Comparison of ENCODE assay signal across 16 cellular contexts in the genomic region with DNA sequence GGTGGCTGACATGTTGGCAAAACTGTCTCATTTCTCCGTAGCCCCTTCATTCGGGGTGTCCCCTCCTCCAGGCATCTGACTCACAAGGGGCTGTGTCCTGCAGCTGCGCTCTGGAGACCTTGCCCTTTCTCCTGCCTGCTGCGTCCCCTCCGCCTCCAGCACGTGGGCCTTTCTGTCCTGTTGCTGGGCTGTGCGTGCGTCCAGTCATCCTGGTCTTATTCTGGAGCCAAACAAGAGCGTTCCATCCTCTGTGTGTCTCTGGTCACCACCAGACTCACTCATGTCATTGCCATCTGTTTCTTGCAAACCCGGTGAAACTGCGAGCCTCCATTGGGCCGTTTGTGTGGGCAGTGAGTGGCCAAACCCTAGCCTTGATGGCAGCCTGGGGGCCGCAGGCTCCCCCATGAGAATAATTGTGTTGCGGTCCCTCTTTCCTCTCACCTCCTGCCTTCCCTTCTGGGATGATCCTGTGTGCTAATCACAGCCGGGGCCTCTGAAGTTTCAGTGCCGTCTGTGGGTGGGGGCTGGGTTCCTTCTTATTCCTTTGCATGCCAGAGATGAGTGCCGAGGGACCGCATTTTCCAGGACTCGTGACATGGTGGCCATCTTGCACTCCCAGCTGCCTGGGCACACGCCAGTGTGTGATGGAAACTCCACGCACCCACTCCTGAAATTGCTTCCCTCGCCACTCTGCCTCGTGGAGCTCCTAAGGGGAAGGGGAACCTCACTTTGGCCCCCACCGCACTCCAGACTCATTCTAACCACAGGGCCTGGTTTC.
A peak's percentile ranks its signal among the peaks of the same experiment; 100 is the strongest.
DNase-seq lines count a peak whose midpoint lies in the region; ATAC-seq, FAIRE-seq and TF ChIP-seq lines count a peak whose summit lies in the region.
"Had no signal": no experiment of that assay in that cellular context is flagged by ENCODE, and none has a peak within 500 bp of the region (broad histone marks: within the 10 kb centered on the region; RNA-seq: fewer than 3 reads in every experiment).

No MANE protein-coding gene starts in this region.

- no peak for TF ChIP-seq EP300 in H1 (IDR thresholded peaks at IDR 0.05; ENCODE audit: borderline replicate concordance in 1 of 2, low read depth in 2 of 2, low read length in 2 of 2)

- H4K20me1 ChIP-seq in BLaER1 = no peaks in the 10 kb centered on the region; the same call in 1 of the 2 replicates
- no peaks in the 10 kb centered on the region for H4K20me1 ChIP-seq in IMR-90 (ENCODE audit: insufficient read depth, low read length)
- H4K20me1 ChIP-seq in H1 (replicated peaks in 1 of 2; ENCODE audit: control insufficient read depth in 1 of 2, insufficient read depth in 2 of 2, low read length in 2 of 2) = no peaks in the 10 kb centered on the region
- H4K20me1 ChIP-seq in Karpas-422 (ENCODE audit: insufficient read depth, low read depth, low read length) = no peaks in the 10 kb centered on the region
- no peaks in the 10 kb centered on the region for H4K20me1 ChIP-seq in GM23338 (replicated peaks; ENCODE audit: insufficient read depth)

- no peak overlapping the region for H3K27ac ChIP-seq in BLaER1
- H3K27ac ChIP-seq in IMR-90 (ENCODE audit: insufficient read depth, low read length) = no peak overlapping the region
- H3K27ac ChIP-seq in H1 (ENCODE audit: low read depth, low read length) = no peak overlapping the region
- H3K27ac ChIP-seq in Karpas-422 (ENCODE audit: low read length) = no peak overlapping the region
- no peak overlapping the region for H3K27ac ChIP-seq in GM23338 (ENCODE audit: low read depth)
- H3K27ac ChIP-seq: C4-2B, HL-60 had no signal

- no peaks in the 10 kb centered on the region for H3K9me2 ChIP-seq in Karpas-422 (replicated peaks; ENCODE audit: insufficient read depth, low read length)
- H3K9me2 ChIP-seq in GM23338 (ENCODE audit: insufficient read depth) = no peaks in the 10 kb centered on the region

- no peak overlapping the region for H2BK120ac ChIP-seq in IMR-90 (ENCODE audit: low read depth, low read length)
- no peak overlapping the region for H2BK120ac ChIP-seq in H1 (replicated peaks; ENCODE audit: low read depth, low read length)

- no peaks in the 10 kb centered on the region for H3K23me2 ChIP-seq in H1 (ENCODE audit: low read depth, low read length)

- in situ Hi-C loops in IMR-90 (cut with MboI; ENCODE audit: low sequenced_read_pairs) = no loop called here

- H4K5ac ChIP-seq in IMR-90 (ENCODE audit: low read depth, low read length) (no peak overlapping the region), H1 (ENCODE audit: insufficient read length, low read depth, low read length) (no peak overlapping the region)

- DNase-seq in IMR-90 = peak; percentile 25
- DNase-seq in H1 (ENCODE audit: low read depth in 1 of 2, low spot score in 2 of 2) = no peak
- DNase-seq in retina = peak; percentile 59
- DNase-seq in Karpas-422 = no peak
- no peak for DNase-seq in GM23338 (ENCODE audit: low spot score)
- DNase-seq: DMS53, KG1, MM.1S, NCI-H187 treated with DMSO at 0.1 percent for 48 hours, OCI-M1, T-cell had no signal

- H3K4me1 Mint-ChIP-seq in GM23338 = no peaks in the 10 kb centered on the region; the same call in 1 of the 3 replicates
- H3K4me1 Mint-ChIP-seq: T-cell had no signal

- H3K4me2 ChIP-seq in BLaER1 = peak overlapping the region; percentile 55
- no peak overlapping the region for H3K4me2 ChIP-seq in IMR-90 (ENCODE audit: low read depth, low read length)
- no peak overlapping the region for H3K4me2 ChIP-seq in H1 (ENCODE audit: insufficient read depth in 1 of 2, low read depth in 2 of 2, low read length in 2 of 2)
- H3K4me2 ChIP-seq in Karpas-422 (ENCODE audit: low read depth, low read length, poor library complexity, severe bottlenecking) = no peak overlapping the region
- no peak overlapping the region for H3K4me2 ChIP-seq in GM23338

- TF ChIP-seq CTCF in IMR-90 (conservative IDR thresholded peaks at IDR 0.05; ENCODE audit: low read depth, low read length) = no peak
- no peak for TF ChIP-seq CTCF in H1 (IDR thresholded peaks at IDR 0.05; ENCODE audit: control extremely low read depth in 1 of 3, insufficient read depth in 1 of 3, low read depth in 1 of 3, low read length in 3 of 3)
- TF ChIP-seq CTCF in GM23338 (conservative IDR thresholded peaks at IDR 0.05; ENCODE audit: low read depth in 2 of 2) = no peak

- ATAC-seq in IMR-90 (ENCODE audit: low read depth) = peak; percentile 40
- ATAC-seq in HG03439 (IDR thresholded peaks at IDR 0.05; ENCODE audit: unreplicated experiment) = no peak
- ATAC-seq in GM23338 = no peak
- ATAC-seq: T-cell had no signal

- H3K27me3 ChIP-seq in BLaER1 (no peaks in the 10 kb centered on the region), IMR-90 (ENCODE audit: control insufficient read depth, insufficient read depth, low read length) (peaks cover 75% of the 10 kb centered on the region), H1 (replicated peaks in 1 of 4; ENCODE audit: control insufficient read depth in 3 of 4, extremely low read depth in 1 of 4, insufficient read depth in 3 of 4, low read length in 3 of 4) (no peaks in the 10 kb centered on the region; a peak in 2 of 7 replicates), Karpas-422 (ENCODE audit: low read length) (no peaks in the 10 kb centered on the region), GM23338 (ENCODE audit: insufficient read depth) (no peaks in the 10 kb centered on the region)

- dilution Hi-C loops in IMR-90 (cut with HindIII; ENCODE audit: low sequenced_read_pairs, unreplicated experiment) = no loop called here

- H3K79me2 ChIP-seq in H1 (ENCODE audit: control insufficient read depth in 1 of 2, insufficient read depth in 2 of 2, low read length in 2 of 2) = no peaks in the 10 kb centered on the region
- H3K79me2 ChIP-seq in Karpas-422 (ENCODE audit: low read length) = no peaks in the 10 kb centered on the region
- no peaks in the 10 kb centered on the region for H3K79me2 ChIP-seq in GM23338 (replicated peaks; ENCODE audit: insufficient read depth)

- no peaks in the 10 kb centered on the region; the same call in 2 of the 3 replicates for H3K9me3 Mint-ChIP-seq in GM23338
- H3K9me3 Mint-ChIP-seq: T-cell had no signal

- no TSS peak for BruUV-seq in IMR-90 (replicated peaks; lab: Mats Ljungman, UMichigan)

- H3K23ac ChIP-seq in IMR-90 (ENCODE audit: low read depth, low read length) = no peak overlapping the region
- no peak overlapping the region for H3K23ac ChIP-seq in H1 (ENCODE audit: insufficient read length)

- H3K9me1 ChIP-seq in IMR-90 (ENCODE audit: insufficient read depth, low read length) = no peaks in the 10 kb centered on the region

- H3K4ac ChIP-seq in IMR-90 (ENCODE audit: low read depth, low read length) = no peak overlapping the region
- no peak overlapping the region for H3K4ac ChIP-seq in H1 (replicated peaks; ENCODE audit: insufficient read length, low read depth, low read length)

- peaks cover 3% of the 10 kb centered on the region for H3K27me3 Mint-ChIP-seq in GM23338 (ENCODE audit: insufficient read depth, low read depth, poor library complexity)

- POLR2A ChIA-PET in IMR-90 (lab: Charles Lee; ENCODE audit: unreplicated experiment) (no interaction called here), H1 (lab: Charles Lee; ENCODE audit: partially characterized antibody) (no interaction called here)

- no peak overlapping the region for H4K91ac ChIP-seq in IMR-90 (ENCODE audit: insufficient read depth, low read depth, low read length)
- H4K91ac ChIP-seq in H1 (replicated peaks; ENCODE audit: insufficient read length, low read length) = no peak overlapping the region

- H2BK15ac ChIP-seq in IMR-90 (ENCODE audit: low read depth, low read length) = no peak overlapping the region
- H2BK15ac ChIP-seq in H1 (ENCODE audit: low read length) = no peak overlapping the region

- H2AFZ ChIP-seq in IMR-90 (replicated peaks; ENCODE audit: low read length, poor library complexity) = peak overlapping the region; percentile 17
- H2AFZ ChIP-seq in H1 (ENCODE audit: low read length) = no peak overlapping the region
- H2AFZ ChIP-seq in Karpas-422 (ENCODE audit: low read length) = no peak overlapping the region
- H2AFZ ChIP-seq in GM23338 = no peak overlapping the region

- FAIRE-seq in H1 (lab: Jason Lieb, UNC) = no peak
- FAIRE-seq: GM12891 had no signal

- TF ChIP-seq POLR2A in IMR-90 (IDR thresholded peaks at IDR 0.05; ENCODE audit: low read depth, low read length) (no peak), H1 (IDR thresholded peaks at IDR 0.05; ENCODE audit: control extremely low read depth in 1 of 2, low read depth in 2 of 2, low read length in 2 of 2) (no peak)

- no peak overlapping the region for H2AK9ac ChIP-seq in IMR-90 (replicated peaks; ENCODE audit: low read depth, low read length, poor library complexity)

- H2BK20ac ChIP-seq in IMR-90 (ENCODE audit: low read depth, low read length) (no peak overlapping the region), H1 (ENCODE audit: low read length) (no peak overlapping the region)

- TF ChIP-seq RAD21 in IMR-90 (IDR thresholded peaks at IDR 0.05; ENCODE audit: low read length) (no peak), H1 (IDR thresholded peaks at IDR 0.05 in 1 of 2, conservative IDR thresholded peaks at IDR 0.05 in 1 of 2; ENCODE audit: low read depth in 2 of 2, low read length in 2 of 2) (no peak)

- H3K79me1 ChIP-seq in IMR-90 (ENCODE audit: low read depth in 1 of 2, low read length in 2 of 2) = no peaks in the 10 kb centered on the region
- no peaks in the 10 kb centered on the region for H3K79me1 ChIP-seq in H1 (ENCODE audit: low read depth, low read length)

- 15% methylated on average over 5 of the region's 24 CpGs; no CpG with 5 or more reads in 1 of the 2 experiments for WGBS in IMR-90 (ENCODE audit: extremely low coverage in 2 of 2, insufficient read length in 1 of 2), 2 experiments
- WGBS in H1 (ENCODE audit: extremely low coverage in 1 of 2, insufficient coverage in 1 of 2, insufficient read length in 1 of 2, insufficient replicate concordance in 2 of 2, low coverage in 1 of 2, low lambda C conversion rate in 2 of 2, missing lambda C conversion rate in 1 of 2), 2 experiments = 88% methylated on average over 18 of the region's 24 CpGs; no CpG with 5 or more reads in 1 of the 2 experiments

- no peaks in the 10 kb centered on the region for H3K36me3 Mint-ChIP-seq in GM23338 (ENCODE audit: low read depth)
- H3K36me3 Mint-ChIP-seq: T-cell had no signal

- no peak overlapping the region for H2BK12ac ChIP-seq in H1 (ENCODE audit: low read depth, low read length)

- H3K18ac ChIP-seq in IMR-90 (ENCODE audit: low read depth, low read length) (no peak overlapping the region), H1 (ENCODE audit: extremely low read depth, low read length) (no peak overlapping the region)

- no peak overlapping the region for H2BK5ac ChIP-seq in IMR-90 (ENCODE audit: low read depth, low read length, poor library complexity, severe bottlenecking)
- no peak overlapping the region for H2BK5ac ChIP-seq in H1 (ENCODE audit: low read depth, low read length)

- intact Hi-C loops in IMR-90 (cut with micrococcal nuclease) = no loop called here

- H3K4me3 Mint-ChIP-seq in GM23338 = no peak overlapping the region
- H3K4me3 Mint-ChIP-seq: T-cell had no signal

- no peaks in the 10 kb centered on the region for H3F3A ChIP-seq in GM23338 (replicated peaks; ENCODE audit: low read depth)

- no peaks in the 10 kb centered on the region for H3K9me3 ChIP-seq in BLaER1
- H3K9me3 ChIP-seq in IMR-90 (ENCODE audit: control insufficient read depth, insufficient read depth, low read length) = no peaks in the 10 kb centered on the region
- no peaks in the 10 kb centered on the region for H3K9me3 ChIP-seq in H1 (ENCODE audit: insufficient read depth in 2 of 2, low read depth in 1 of 2, low read length in 1 of 2)
- no peaks in the 10 kb centered on the region for H3K9me3 ChIP-seq in Karpas-422 (ENCODE audit: low read length)

- H3K14ac ChIP-seq in IMR-90 (replicated peaks; ENCODE audit: low read depth, low read length) (no peak overlapping the region), H1 (ENCODE audit: insufficient read length) (no peak overlapping the region)

- no peaks in the 10 kb centered on the region for H3K36me3 ChIP-seq in BLaER1
- no peaks in the 10 kb centered on the region for H3K36me3 ChIP-seq in IMR-90 (ENCODE audit: control insufficient read depth, insufficient read depth, low read length)
- H3K36me3 ChIP-seq in H1 (ENCODE audit: control insufficient read depth in 2 of 4, insufficient read depth in 4 of 4, low read length in 3 of 4) = no peaks in the 10 kb centered on the region
- no peaks in the 10 kb centered on the region for H3K36me3 ChIP-seq in Karpas-422 (ENCODE audit: insufficient read depth, low read length)
- no peaks in the 10 kb centered on the region for H3K36me3 ChIP-seq in GM23338 (ENCODE audit: insufficient read depth)

- H2AK5ac ChIP-seq in IMR-90 (ENCODE audit: low read depth, low read length) (no peak overlapping the region), H1 (ENCODE audit: low read depth, low read length) (no peak overlapping the region)

- no peak overlapping the region for H3K27ac Mint-ChIP-seq in GM23338
- H3K27ac Mint-ChIP-seq: T-cell had no signal

- H4K8ac ChIP-seq in IMR-90 (ENCODE audit: low read depth in 2 of 2, low read length in 2 of 2) = no peak overlapping the region
- H4K8ac ChIP-seq in H1 (ENCODE audit: extremely low read depth, insufficient read depth, low read length) = 0 out of 2 replicates have a peak overlapping the region, but pooled peaks have one; percentile 17

- CTCF ChIA-PET in IMR-90 (lab: Yijun Ruan, JAX) = no interaction called here
- CTCF ChIA-PET in H1 (lab: Charles Lee; ENCODE audit: partially characterized antibody) = interaction anchor here (0.6 to 1.2 kb wide), 2 partner anchors 43 to 394 kb away, joined by 3 read pairs; no protein-coding TSS in a partner anchor

- H3K4me3 ChIP-seq in BLaER1 (no peak overlapping the region), IMR-90 (ENCODE audit: insufficient read depth, low read depth, low read length) (no peak overlapping the region), H1 (ENCODE audit: extremely low read depth in 1 of 4, insufficient read depth in 2 of 4, low read depth in 3 of 4, low read length in 4 of 4) (no peak overlapping the region), Karpas-422 (ENCODE audit: low read length) (no peak overlapping the region), GM23338 (no peak overlapping the region)

- no peak overlapping the region for H3K56ac ChIP-seq in IMR-90 (ENCODE audit: extremely low read depth, insufficient read depth, low read length)
- H3K56ac ChIP-seq in H1 (replicated peaks; ENCODE audit: insufficient read length, low read depth, low read length) = no peak overlapping the region

- H3K4me1 ChIP-seq in BLaER1 = peaks cover 34% of the 10 kb centered on the region
- H3K4me1 ChIP-seq in IMR-90 (ENCODE audit: control insufficient read depth, insufficient read depth, low read length) = no peaks in the 10 kb centered on the region
- no peaks in the 10 kb centered on the region for H3K4me1 ChIP-seq in H1 (replicated peaks in 1 of 4; ENCODE audit: control insufficient read depth in 3 of 4, insufficient read depth in 4 of 4, low read length in 3 of 4)
- no peaks in the 10 kb centered on the region for H3K4me1 ChIP-seq in Karpas-422 (ENCODE audit: low read length)
- no peaks in the 10 kb centered on the region for H3K4me1 ChIP-seq in GM23338 (ENCODE audit: insufficient read depth)

- H3K9ac ChIP-seq in BLaER1 = no peak overlapping the region
- no peak overlapping the region for H3K9ac ChIP-seq in IMR-90 (ENCODE audit: low read depth, low read length)
- H3K9ac ChIP-seq in H1 (replicated peaks in 1 of 4; ENCODE audit: extremely low read depth in 1 of 4, low read depth in 3 of 4, low read length in 3 of 4) = no peak overlapping the region
- H3K9ac ChIP-seq in Karpas-422 (ENCODE audit: low read length) = no peak overlapping the region

Comparison
In these comparisons a context has a peak if more than half of its experiments do, and no peak if none do; other contexts are left out.
1. DNase-seq: peak in IMR-90 (single experiment) and retina (single experiment); none in H1 (0 of 2), Karpas-422 (single experiment) and GM23338 (single experiment).